Comparison of ENCODE assay signal across 2 cellular contexts in genomic region chr17:39626171-39626670, GRCh38.
TF ChIP-seq lines count a peak whose summit lies in the region.

No MANE protein-coding gene starts in this region.

TF ChIP-seq in HEK293, 187 proteins besides CTCF, POLR2A, EP300 and RAD21 (continued from another document):
- TF ChIP-seq, protein P1, sequence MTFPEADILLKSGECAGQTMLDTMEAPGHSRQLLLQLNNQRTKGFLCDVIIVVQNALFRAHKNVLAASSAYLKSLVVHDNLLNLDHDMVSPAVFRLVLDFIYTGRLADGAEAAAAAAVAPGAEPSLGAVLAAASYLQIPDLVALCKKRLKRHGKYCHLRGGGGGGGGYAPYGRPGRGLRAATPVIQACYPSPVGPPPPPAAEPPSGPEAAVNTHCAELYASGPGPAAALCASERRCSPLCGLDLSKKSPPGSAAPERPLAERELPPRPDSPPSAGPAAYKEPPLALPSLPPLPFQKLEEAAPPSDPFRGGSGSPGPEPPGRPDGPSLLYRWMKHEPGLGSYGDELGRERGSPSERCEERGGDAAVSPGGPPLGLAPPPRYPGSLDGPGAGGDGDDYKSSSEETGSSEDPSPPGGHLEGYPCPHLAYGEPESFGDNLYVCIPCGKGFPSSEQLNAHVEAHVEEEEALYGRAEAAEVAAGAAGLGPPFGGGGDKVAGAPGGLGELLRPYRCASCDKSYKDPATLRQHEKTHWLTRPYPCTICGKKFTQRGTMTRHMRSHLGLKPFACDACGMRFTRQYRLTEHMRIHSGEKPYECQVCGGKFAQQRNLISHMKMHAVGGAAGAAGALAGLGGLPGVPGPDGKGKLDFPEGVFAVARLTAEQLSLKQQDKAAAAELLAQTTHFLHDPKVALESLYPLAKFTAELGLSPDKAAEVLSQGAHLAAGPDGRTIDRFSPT (tag by site-specific recombination; IDR thresholded peaks at IDR 0.05): 0 out of 2 replicates have a peak, but pooled peaks have one; percentile 23
- no peak for TF ChIP-seq ZBTB49 (tag by site-specific recombination; IDR thresholded peaks at IDR 0.05; ENCODE audit: low read depth)

TF ChIP-seq in neural cell, 6 proteins besides CTCF, POLR2A, EP300 and RAD21 (continued from another document):
- no peak for TF ChIP-seq POLR2AphosphoS5 (IDR thresholded peaks at IDR 0.05)
- no peak for TF ChIP-seq MXI1 (conservative IDR thresholded peaks at IDR 0.05; ENCODE audit: poor library complexity, severe bottlenecking)
